ENCODE assay signal across 8 cellular contexts in the genomic region with DNA sequence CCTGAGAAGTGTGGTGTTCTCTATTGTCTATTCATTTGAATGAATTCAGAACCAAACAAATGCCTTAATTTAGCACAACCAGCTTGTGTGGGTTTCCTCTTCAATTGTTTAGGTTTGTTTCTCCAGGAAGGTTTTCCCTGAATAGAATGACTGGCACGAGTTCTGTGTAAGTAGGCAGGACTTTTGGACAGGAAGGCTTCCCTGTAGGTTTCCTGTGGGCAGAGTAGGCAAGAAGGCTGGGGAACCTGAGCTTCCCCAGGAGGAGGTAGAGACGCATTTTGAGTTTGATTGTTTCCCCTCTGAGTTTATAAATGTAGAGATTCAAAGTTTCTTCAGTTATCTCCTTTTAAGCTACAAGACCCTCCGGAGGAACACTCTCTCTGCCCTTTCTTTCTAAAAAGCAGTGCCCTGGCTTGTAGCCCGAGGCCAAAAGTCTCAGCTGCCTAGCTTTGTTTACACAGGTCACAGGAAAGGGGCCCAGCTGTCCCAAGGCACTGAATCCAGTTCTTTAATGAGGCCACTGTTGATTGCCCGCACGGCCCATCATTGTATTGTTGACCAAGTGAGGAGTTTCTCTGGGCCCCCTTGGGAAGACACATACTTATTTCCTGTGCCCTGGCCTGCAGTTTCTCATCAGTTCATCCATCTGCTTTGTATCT.
DNase-seq lines count a peak whose midpoint lies in the region; ATAC-seq, FAIRE-seq and TF ChIP-seq lines count a peak whose summit lies in the region.

No MANE protein-coding gene starts in this region.

- H3K27me3 ChIP-seq in NT2/D1 (ENCODE audit: insufficient read depth, insufficient read length) (no peaks in the 10 kb centered on the region), skeletal muscle satellite cell (ENCODE audit: control insufficient read depth, insufficient read depth, low read length) (no peaks in the 10 kb centered on the region), vagina (no peaks in the 10 kb centered on the region)

- H3K9ac ChIP-seq in NT2/D1 (ENCODE audit: insufficient read length, low read depth) = no peak overlapping the region
- H3K9ac ChIP-seq in skeletal muscle satellite cell (ENCODE audit: low read depth, low read length) = peak overlapping the region; percentile 43

- H3K4me2 ChIP-seq in skeletal muscle satellite cell (ENCODE audit: low read length) = peak overlapping the region; percentile 62

- no peak for ATAC-seq in HG03457 (IDR thresholded peaks at IDR 0.05; ENCODE audit: unreplicated experiment)

- no peak for TF ChIP-seq POLR2A in vagina (IDR thresholded peaks at IDR 0.05)

- no peak overlapping the region for H3K27ac ChIP-seq in vagina

- no peaks in the 10 kb centered on the region for H3K9me3 ChIP-seq in NT2/D1 (ENCODE audit: insufficient read depth, low read length)
- H3K9me3 ChIP-seq in skeletal muscle satellite cell (replicated peaks; ENCODE audit: low read length) = no peaks in the 10 kb centered on the region
- no peaks in the 10 kb centered on the region for H3K9me3 ChIP-seq in vagina

- DNase-seq in DMS 273 (lab: John Stamatoyannopoulos, UW; ENCODE audit: unreplicated experiment) (peak; percentile 23), DMS 273 treated with DMSO at 0.1 percent for 48 hours (lab: John Stamatoyannopoulos, UW) (no peak), NT2/D1 (ENCODE audit: low read depth, low spot score) (peak; percentile 30), glomerular endothelial cell (ENCODE audit: extremely low read depth, low read depth, low spot score) (peak; percentile 96), D721Med (ENCODE audit: insufficient read length, low spot score) (no peak), vagina (ENCODE audit: extremely low spot score in 2 of 2) (no peak)

- intact Hi-C loops in vagina (cut with DNase I) = no loop called here

- TF ChIP-seq CTCF in D721Med (IDR thresholded peaks at IDR 0.05; ENCODE audit: insufficient read depth, missing control alignments) (no peak), vagina (IDR thresholded peaks at IDR 0.05) (no peak)

- no peak for FAIRE-seq in D721Med (lab: Jason Lieb, UNC)

- H3K4me1 ChIP-seq in NT2/D1 (ENCODE audit: insufficient read depth, insufficient read length) (no peaks in the 10 kb centered on the region), skeletal muscle satellite cell (ENCODE audit: control insufficient read depth, insufficient read depth, low read length) (peaks cover 10% of the 10 kb centered on the region), vagina (peaks cover 7% of the 10 kb centered on the region)

- H3K36me3 ChIP-seq in NT2/D1 (ENCODE audit: insufficient read depth, insufficient read length, low read length) (no peaks in the 10 kb centered on the region), skeletal muscle satellite cell (ENCODE audit: insufficient read depth, low read length) (no peaks in the 10 kb centered on the region), vagina (no peaks in the 10 kb centered on the region)

- H3K4me3 ChIP-seq in NT2/D1 (ENCODE audit: insufficient read length, low read depth) (no peak overlapping the region), skeletal muscle satellite cell (ENCODE audit: low read length) (no peak overlapping the region), vagina (no peak overlapping the region)

Comparison
In these comparisons a context has a peak if more than half of its experiments do, and no peak if none do; other contexts are left out.
1. DNase-seq: peak in DMS 273 (single experiment), NT2/D1 (single experiment) and glomerular endothelial cell (single experiment); none in DMS 273 treated with DMSO at 0.1 percent for 48 hours (single experiment), D721Med (single experiment) and vagina (0 of 2).